Comparison of ENCODE assay signal across 19 cellular contexts in the genomic region with DNA sequence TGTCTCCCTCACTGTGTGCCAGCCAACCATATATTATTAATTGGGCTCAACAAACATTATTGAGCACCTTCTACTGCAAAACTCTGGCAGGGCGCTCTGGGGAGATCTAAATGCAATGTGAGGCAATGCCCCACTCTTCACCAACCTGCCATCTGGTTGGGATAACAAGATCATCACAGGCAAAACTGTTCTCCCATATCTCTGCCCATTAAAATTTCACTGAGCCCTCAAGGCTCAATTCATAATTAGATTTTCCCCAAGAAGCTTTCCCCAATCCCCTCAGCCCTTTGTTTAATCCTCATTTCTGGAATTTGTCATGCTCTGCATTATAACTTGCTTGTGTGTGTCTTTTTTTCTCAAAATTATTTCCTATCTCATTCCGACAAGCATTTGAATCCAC.
"Had no signal": no experiment of that assay in that cellular context is flagged by ENCODE, and none has a peak within 500 bp of the region (broad histone marks: within the 10 kb centered on the region; RNA-seq: fewer than 3 reads in every experiment).

No MANE protein-coding gene starts in this region.

- H3K4me1 ChIP-seq: SJSA1 had no signal

- H3K4me3 ChIP-seq: MG63, SJSA1, SK-N-MC had no signal

- DNase-seq: IMR-90, Karpas-422, KG1, MG63, NCI-H1092, NCI-H1105 treated with DMSO at 0.1 percent for 48 hours, NCI-H1417 treated with DMSO at 0.1 percent for 48 hours, NCI-H146, NCI-H1694 treated with DMSO at 0.1 percent for 48 hours, NCI-H1930, NCI-H2081, NCI-H2107, NCI-H2227 treated with DMSO at 0.1 percent for 48 hours, NCI-H526, Right ventricle myocardium superior, RPMI8226, SIG-M5 had no signal

- H3K36me3 ChIP-seq: MG63, SJSA1 had no signal

- H3K27ac ChIP-seq: SJSA1, SK-N-MC had no signal

- H3K9me3 ChIP-seq: MG63, SJSA1 had no signal

- H3K27me3 ChIP-seq: MG63 had no signal
